Comparison of ENCODE assay signal across 22 cellular contexts in genomic region chr7:42254217-42254616, GRCh38. TPM values are rescaled to one million over a fixed set of nuclear protein-coding genes. Genes with fewer than 3 reads are reported as not detected.
DNase-seq lines count a peak whose midpoint lies in the region; ATAC-seq, FAIRE-seq and TF ChIP-seq lines count a peak whose summit lies in the region.
"Had no signal": no experiment of that assay in that cellular context is flagged by ENCODE, and none has a peak within 500 bp of the region (broad histone marks: within the 10 kb centered on the region; RNA-seq: fewer than 3 reads in every experiment).

No MANE protein-coding gene starts in this region.

- H3K9ac ChIP-seq in GM23248 (no peak overlapping the region), H1 (replicated peaks in 1 of 4; ENCODE audit: extremely low read depth in 1 of 4, low read depth in 3 of 4, low read length in 3 of 4) (no peak overlapping the region), trophoblast cell (ENCODE audit: low read length) (no peak overlapping the region)

- no TSS peak for BruUV-seq in PC-9 (replicated peaks; lab: Mats Ljungman, UMichigan)

- no peak overlapping the region for H3K18ac ChIP-seq in H1 (ENCODE audit: extremely low read depth, low read length)
- H3K18ac ChIP-seq in trophoblast cell (ENCODE audit: low read length): no peak overlapping the region

- no peak overlapping the region for H3K4me3 Mint-ChIP-seq in osteocyte (ENCODE audit: unreplicated experiment)
- no peak overlapping the region for H3K4me3 Mint-ChIP-seq in activated T-cell treated with anti-CD3 and anti-CD28 coated beads, Interleukin-2, amount 50 U/mL, for 72 hours
- H3K4me3 Mint-ChIP-seq: activated CD4-positive, alpha-beta memory T cell treated with anti-CD3 and anti-CD28 coated beads, Interleukin-2, amount 10 ng/mL, durations not matched to agents 7 days and 5 days; activated T-helper 1 cell treated with anti-CD3 and anti-CD28 coated beads, Interleukin-12 subunit alpha, Interleukin-12 subunit beta, Interleukin-2, Interleukin-4 antibody, amounts not matched to agents 30 ng/mL and 10 ng/mL and 1 ng/mL, durations not matched to agents 14 hours and 24 hours and 36 hours; central memory CD8-positive, alpha-beta T cell; IgD-negative memory B cell; naive B cell had no signal

- 69 to 72% methylated on average over 5 of the region's 5 CpGs for WGBS in GM23248 (ENCODE audit: low coverage in 1 of 2, low lambda C conversion rate in 2 of 2, missing lambda C conversion rate in 2 of 2), 2 experiments
- 95% methylated on average over 5 of the region's 5 CpGs; no CpG with 5 or more reads in 1 of the 2 experiments for WGBS in H1 (ENCODE audit: extremely low coverage in 1 of 2, insufficient coverage in 1 of 2, insufficient read length in 1 of 2, insufficient replicate concordance in 2 of 2, low coverage in 1 of 2, low lambda C conversion rate in 2 of 2, missing lambda C conversion rate in 1 of 2), 2 experiments
- WGBS in trophoblast cell (ENCODE audit: extremely low coverage, insufficient coverage, insufficient read length): no CpG with 5 or more reads among the region's 5 CpGs

- H3K36me3 Mint-ChIP-seq in osteocyte (ENCODE audit: unreplicated experiment): no peaks in the 10 kb centered on the region
- H3K36me3 Mint-ChIP-seq in activated T-cell treated with anti-CD3 and anti-CD28 coated beads, Interleukin-2, amount 50 U/mL, for 72 hours (ENCODE audit: insufficient read depth in 2 of 2): no peaks in the 10 kb centered on the region
- H3K36me3 Mint-ChIP-seq: naive B cell had no signal

- no peak overlapping the region for H3K27ac Mint-ChIP-seq in osteocyte (ENCODE audit: unreplicated experiment)
- H3K27ac Mint-ChIP-seq in activated T-cell treated with anti-CD3 and anti-CD28 coated beads, Interleukin-2, amount 50 U/mL, for 72 hours: no peak overlapping the region
- H3K27ac Mint-ChIP-seq: activated CD4-positive, alpha-beta memory T cell treated with anti-CD3 and anti-CD28 coated beads, Interleukin-2, amount 10 ng/mL, durations not matched to agents 7 days and 5 days; activated T-helper 1 cell treated with anti-CD3 and anti-CD28 coated beads, Interleukin-12 subunit alpha, Interleukin-12 subunit beta, Interleukin-2, Interleukin-4 antibody, amounts not matched to agents 30 ng/mL and 10 ng/mL and 1 ng/mL, durations not matched to agents 14 hours and 24 hours and 36 hours; IgD-negative memory B cell; naive B cell had no signal

- POLR2A ChIA-PET in H1 (lab: Charles Lee; ENCODE audit: partially characterized antibody): no interaction called here
- POLR2A ChIA-PET in PC-9 (lab: Charles Lee; ENCODE audit: unreplicated experiment): no interaction called here

- H3K56ac ChIP-seq in H1 (replicated peaks; ENCODE audit: insufficient read length, low read depth, low read length): no peak overlapping the region

- no peak overlapping the region for H4K5ac ChIP-seq in H1 (ENCODE audit: insufficient read length, low read depth, low read length)

- H3K9me3 ChIP-seq in GM23248 (ENCODE audit: low read depth) (no peaks in the 10 kb centered on the region), H1 (ENCODE audit: insufficient read depth in 2 of 2, low read depth in 1 of 2, low read length in 1 of 2) (peaks cover 6 to 9% of the 10 kb centered on the region in 2 experiments; a peak in 2 of 4 replicates), trophoblast cell (ENCODE audit: insufficient read depth, low read depth, low read length) (no peaks in the 10 kb centered on the region), PC-9 (ENCODE audit: insufficient read depth, low read depth) (no peaks in the 10 kb centered on the region)
- H3K9me3 ChIP-seq: spleen had no signal

- H3K23ac ChIP-seq in H1 (ENCODE audit: insufficient read length): no peak overlapping the region
- no peak overlapping the region for H3K23ac ChIP-seq in trophoblast cell (ENCODE audit: low read length)

- H2AFZ ChIP-seq in GM23248 (no peak overlapping the region), H1 (ENCODE audit: low read length) (no peak overlapping the region), trophoblast cell (ENCODE audit: insufficient read depth, low read length, poor library complexity) (no peak overlapping the region), PC-9 (no peak overlapping the region)

- TF ChIP-seq EP300 in H1 (IDR thresholded peaks at IDR 0.05; ENCODE audit: borderline replicate concordance in 1 of 2, low read depth in 2 of 2, low read length in 2 of 2): no peak

- no peaks in the 10 kb centered on the region for H3K36me3 ChIP-seq in GM23248 (ENCODE audit: low read depth)
- no peaks in the 10 kb centered on the region for H3K36me3 ChIP-seq in H1 (ENCODE audit: control insufficient read depth in 2 of 4, insufficient read depth in 4 of 4, low read length in 3 of 4)
- no peaks in the 10 kb centered on the region for H3K36me3 ChIP-seq in trophoblast cell (ENCODE audit: control insufficient read depth in 1 of 2, insufficient read depth in 2 of 2, low read length in 2 of 2)
- H3K36me3 ChIP-seq in PC-9 (ENCODE audit: low read depth): no peaks in the 10 kb centered on the region
- H3K36me3 ChIP-seq: spleen had no signal

- H4K20me1 ChIP-seq in GM23248 (ENCODE audit: insufficient read depth) (no peaks in the 10 kb centered on the region), H1 (replicated peaks in 1 of 2; ENCODE audit: control insufficient read depth in 1 of 2, insufficient read depth in 2 of 2, low read length in 2 of 2) (no peaks in the 10 kb centered on the region), PC-9 (ENCODE audit: insufficient read depth) (no peaks in the 10 kb centered on the region)

- H2BK15ac ChIP-seq in H1 (ENCODE audit: low read length): no peak overlapping the region

- in situ Hi-C loops in GM23248 (cut with MboI): no loop called here

- peaks cover 20% of the 10 kb centered on the region for H3K27me3 Mint-ChIP-seq in osteocyte (ENCODE audit: unreplicated experiment)
- peaks cover 6% of the 10 kb centered on the region for H3K27me3 Mint-ChIP-seq in activated T-cell treated with anti-CD3 and anti-CD28 coated beads, Interleukin-2, amount 50 U/mL, for 72 hours (ENCODE audit: low read depth)
- H3K27me3 Mint-ChIP-seq: activated CD4-positive, alpha-beta memory T cell treated with anti-CD3 and anti-CD28 coated beads, Interleukin-2, amount 10 ng/mL, durations not matched to agents 7 days and 5 days; central memory CD8-positive, alpha-beta T cell had no signal

- no peak overlapping the region for H4K12ac ChIP-seq in trophoblast cell (ENCODE audit: low read depth, low read length)

- H3F3A ChIP-seq in GM23248 (ENCODE audit: insufficient read depth) (peaks cover 22% of the 10 kb centered on the region), PC-9 (ENCODE audit: insufficient read depth, low read depth) (no peaks in the 10 kb centered on the region)

- H2BK12ac ChIP-seq in H1 (ENCODE audit: low read depth, low read length): no peak overlapping the region
- H2BK12ac ChIP-seq in trophoblast cell (ENCODE audit: low read length): no peak overlapping the region

- no peak for FAIRE-seq in H1 (lab: Jason Lieb, UNC)

- H3K79me1 ChIP-seq in H1 (ENCODE audit: low read depth, low read length): no peaks in the 10 kb centered on the region
- no peaks in the 10 kb centered on the region for H3K79me1 ChIP-seq in trophoblast cell (ENCODE audit: low read length)

- intact Hi-C loops in PC-9 (cut with micrococcal nuclease; ENCODE audit: unreplicated experiment): no loop called here

- H3K4me1 ChIP-seq in GM23248 (ENCODE audit: insufficient read depth): peaks cover 7% of the 10 kb centered on the region; the same call in 1 of the 2 replicates
- H3K4me1 ChIP-seq in H1 (replicated peaks in 1 of 4; ENCODE audit: control insufficient read depth in 3 of 4, insufficient read depth in 4 of 4, low read length in 3 of 4): no peaks in the 10 kb centered on the region
- no peaks in the 10 kb centered on the region for H3K4me1 ChIP-seq in trophoblast cell (ENCODE audit: control insufficient read depth in 1 of 2, insufficient read depth in 2 of 2, low read length in 2 of 2)
- H3K4me1 ChIP-seq in PC-9 (replicated peaks; ENCODE audit: insufficient read depth): no peaks in the 10 kb centered on the region
- H3K4me1 ChIP-seq: spleen had no signal

- H3K4me3 ChIP-seq in GM23248 (no peak overlapping the region), H1 (ENCODE audit: extremely low read depth in 1 of 4, insufficient read depth in 2 of 4, low read depth in 3 of 4, low read length in 4 of 4) (no peak overlapping the region), trophoblast cell (ENCODE audit: low read depth, low read length) (no peak overlapping the region), PC-9 (no peak overlapping the region)
- H3K4me3 ChIP-seq: lung, spleen had no signal

- no peak for ATAC-seq in GM21529 (IDR thresholded peaks at IDR 0.05; ENCODE audit: unreplicated experiment)
- no peak for ATAC-seq in activated T-cell treated with anti-CD3 and anti-CD28 coated beads, Interleukin-2, amount 50 U/mL, for 72 hours (replicated peaks in 1 of 2)

- no peak for TF ChIP-seq POLR2A in H1 (IDR thresholded peaks at IDR 0.05; ENCODE audit: control extremely low read depth in 1 of 2, low read depth in 2 of 2, low read length in 2 of 2)

- H4K8ac ChIP-seq in H1 (ENCODE audit: extremely low read depth, insufficient read depth, low read length) (no peak overlapping the region), trophoblast cell (ENCODE audit: low read depth, low read length) (no peak overlapping the region)

- H2BK5ac ChIP-seq in H1 (ENCODE audit: low read depth, low read length) (no peak overlapping the region), trophoblast cell (ENCODE audit: low read depth, low read length, poor library complexity) (no peak overlapping the region)

- no peak overlapping the region for H3K4ac ChIP-seq in H1 (replicated peaks; ENCODE audit: insufficient read length, low read depth, low read length)
- H3K4ac ChIP-seq in trophoblast cell (ENCODE audit: low read depth, low read length): no peak overlapping the region

- CTCF ChIA-PET in H1 (lab: Charles Lee; ENCODE audit: partially characterized antibody) (no interaction called here), PC-9 (lab: Charles Lee) (no interaction called here)

- TF ChIP-seq RAD21 in H1 (IDR thresholded peaks at IDR 0.05 in 1 of 2, conservative IDR thresholded peaks at IDR 0.05 in 1 of 2; ENCODE audit: low read depth in 2 of 2, low read length in 2 of 2): no peak

- no peaks in the 10 kb centered on the region for H3K79me2 ChIP-seq in GM23248 (ENCODE audit: insufficient read depth)
- no peaks in the 10 kb centered on the region for H3K79me2 ChIP-seq in H1 (ENCODE audit: control insufficient read depth in 1 of 2, insufficient read depth in 2 of 2, low read length in 2 of 2)
- H3K79me2 ChIP-seq in trophoblast cell (ENCODE audit: control insufficient read depth, insufficient read depth, low read length, poor library complexity): no peaks in the 10 kb centered on the region
- H3K79me2 ChIP-seq in PC-9 (ENCODE audit: low read depth): no peaks in the 10 kb centered on the region

- H3K27me3 ChIP-seq in GM23248 (replicated peaks; ENCODE audit: insufficient read depth): no peaks in the 10 kb centered on the region
- H3K27me3 ChIP-seq in H1 (replicated peaks in 1 of 4; ENCODE audit: control insufficient read depth in 3 of 4, extremely low read depth in 1 of 4, insufficient read depth in 3 of 4, low read length in 3 of 4): no peaks in the 10 kb centered on the region
- H3K27me3 ChIP-seq in trophoblast cell (ENCODE audit: insufficient read depth, low read length): no peaks in the 10 kb centered on the region
- H3K27me3 ChIP-seq in PC-9 (ENCODE audit: insufficient read depth, low read depth): peaks cover 15% of the 10 kb centered on the region
- H3K27me3 ChIP-seq: spleen had no signal

- H3K27ac ChIP-seq in GM23248 (peak overlapping the region; percentile 46; the same call in 1 of the 2 replicates), H1 (ENCODE audit: low read depth, low read length) (no peak overlapping the region), trophoblast cell (ENCODE audit: low read depth, low read length) (no peak overlapping the region), PC-9 (no peak overlapping the region)
- H3K27ac ChIP-seq: spleen had no signal

- no peak overlapping the region for H2AK5ac ChIP-seq in H1 (ENCODE audit: low read depth, low read length)
- H2AK5ac ChIP-seq in trophoblast cell (ENCODE audit: low read length): no peak overlapping the region

- H3K9me3 Mint-ChIP-seq in osteocyte (ENCODE audit: unreplicated experiment): peaks cover 8% of the 10 kb centered on the region
- H3K9me3 Mint-ChIP-seq in activated T-cell treated with anti-CD3 and anti-CD28 coated beads, Interleukin-2, amount 50 U/mL, for 72 hours: peaks cover 2 to 3% of the 10 kb centered on the region in 2 donors
- H3K9me3 Mint-ChIP-seq: activated CD4-positive, alpha-beta memory T cell treated with anti-CD3 and anti-CD28 coated beads, Interleukin-2, amount 10 ng/mL, durations not matched to agents 7 days and 5 days had no signal

- H2BK20ac ChIP-seq in H1 (ENCODE audit: low read length): no peak overlapping the region

- H3K23me2 ChIP-seq in H1 (ENCODE audit: low read depth, low read length): no peaks in the 10 kb centered on the region

- H3K14ac ChIP-seq in H1 (ENCODE audit: insufficient read length) (no peak overlapping the region), trophoblast cell (ENCODE audit: low read length) (no peak overlapping the region)

- H3K9me2 ChIP-seq in GM23248 (ENCODE audit: insufficient read depth) (no peaks in the 10 kb centered on the region), PC-9 (ENCODE audit: insufficient read depth) (no peaks in the 10 kb centered on the region)

- H3K4me1 Mint-ChIP-seq in osteocyte (ENCODE audit: unreplicated experiment): no peaks in the 10 kb centered on the region
- no peaks in the 10 kb centered on the region for H3K4me1 Mint-ChIP-seq in activated T-cell treated with anti-CD3 and anti-CD28 coated beads, Interleukin-2, amount 50 U/mL, for 72 hours (ENCODE audit: low read depth)
- H3K4me1 Mint-ChIP-seq: activated CD4-positive, alpha-beta memory T cell treated with anti-CD3 and anti-CD28 coated beads, Interleukin-2, amount 10 ng/mL, durations not matched to agents 7 days and 5 days; central memory CD8-positive, alpha-beta T cell; IgD-negative memory B cell had no signal

- H3K4me2 ChIP-seq in GM23248 (ENCODE audit: unreplicated experiment) (no peak overlapping the region), H1 (ENCODE audit: insufficient read depth in 1 of 2, low read depth in 2 of 2, low read length in 2 of 2) (no peak overlapping the region), trophoblast cell (ENCODE audit: low read length) (no peak overlapping the region), PC-9 (no peak overlapping the region)

- H4K91ac ChIP-seq in H1 (replicated peaks; ENCODE audit: insufficient read length, low read length): no peak overlapping the region
- no peak overlapping the region for H4K91ac ChIP-seq in trophoblast cell (ENCODE audit: low read depth, low read length)

- TF ChIP-seq CTCF in H1 (IDR thresholded peaks at IDR 0.05; ENCODE audit: control extremely low read depth in 1 of 3, insufficient read depth in 1 of 3, low read depth in 1 of 3, low read length in 3 of 3) (no peak), PC-9 (conservative IDR thresholded peaks at IDR 0.05) (no peak), osteocyte (IDR thresholded peaks at IDR 0.05) (no peak)

- DNase-seq in GM23248: peak; percentile 92
- peak; percentile 66 for DNase-seq in NOMO-1 treated with DMSO at 0.1 percent for 48 hours (lab: John Stamatoyannopoulos, UW; ENCODE audit: unreplicated experiment)
- no peak for DNase-seq in H1 (ENCODE audit: low read depth in 1 of 2, low spot score in 2 of 2)
- peak; percentile 92 to 95 for DNase-seq in trophoblast cell
- no peak for DNase-seq in PC-9
- no peak for DNase-seq in osteocyte (ENCODE audit: extremely low spot score, unreplicated experiment)
- no peak for DNase-seq in activated T-cell treated with anti-CD3 and anti-CD28 coated beads, Interleukin-2, amount 50 U/mL, for 72 hours
- DNase-seq: activated CD4-positive, alpha-beta memory T cell treated with anti-CD3 and anti-CD28 coated beads, Interleukin-2, amount 10 ng/mL, durations not matched to agents 7 days and 5 days; AML-193; COR-L47; effector memory CD4-positive, alpha-beta T cell; naive B cell; NCI-H1092 treated with DMSO at 0.1 percent for 48 hours; NCI-H2081 treated with DMSO at 0.1 percent for 48 hours; NCI-H748 treated with DMSO at 0.1 percent for 48 hours; RPMI8226; spleen had no signal

- H2BK120ac ChIP-seq in H1 (replicated peaks; ENCODE audit: low read depth, low read length): no peak overlapping the region
- no peak overlapping the region for H2BK120ac ChIP-seq in trophoblast cell (ENCODE audit: insufficient read depth, low read length, poor library complexity)

RNA-seq across cellular contexts. Expression of gene GLI3, which starts 17.2 kb away (rescaled TPM):
- 2.0 and 4.0 TPM in 2 replicates for total RNA-seq in GM23248 (2014; rRNA removed; shearing (Covaris generic))
- 3.7 and 5.2 TPM in 2 replicates for polyA plus RNA-seq in GM23248 (2016; fragmentation: Nextera tagmentation; extraction: Ambion mirVana)
- total RNA-seq in H1 (2021; fragmentation: NEBNext Ultra II Directional; extraction: Animal tissue kit (Norgen Biotek cat#: 25700)): 31.1 and 35.4 TPM in 2 replicates
- polyA plus RNA-seq in H1 (2011; rRNA removed): 8.0 and 10.6 TPM in 2 replicates
- polyA plus RNA-seq in H1 (2011; cell fraction: cytosol; rRNA removed): 6.6 TPM
- polyA plus RNA-seq in H1 (2011; cell fraction: nucleus; rRNA removed): 14.8 TPM
- polyA plus RNA-seq in H1 (2012, experiment 1 of 2): 11.4 to 18.7 TPM (median 12.7 TPM) in 4 replicates
- polyA plus RNA-seq in H1 (2012, experiment 2 of 2): 3.0 TPM
- 7.5 TPM for polyA plus RNA-seq in H1 (2013, experiment 1 of 2)
- polyA plus RNA-seq in H1 (2013, experiment 2 of 2): 8.6 TPM
- polyA minus RNA-seq in H1 (2011; rRNA and poly(A)+ RNA removed): 29.8 and 32.1 TPM in 2 replicates
- polyA minus RNA-seq in H1 (2011; cell fraction: cytosol; rRNA and poly(A)+ RNA removed): 16.4 TPM
- 27.0 TPM for polyA minus RNA-seq in H1 (2011; cell fraction: nucleus; rRNA and poly(A)+ RNA removed)
- 11.7 and 12.8 TPM in 2 replicates for polyA plus RNA-seq in trophoblast cell (2013)
- not detected in 2 replicates for total RNA-seq in PC-9 (2021)
- 57.0 and 57.9 TPM in 2 replicates for total RNA-seq in osteocyte
- total RNA-seq in activated T-cell treated with anti-CD3 and anti-CD28 coated beads, Interleukin-2, amount 50 U/mL, for 72 hours: under 1 TPM; 0.29 to 0.51 TPM
- total RNA-seq: activated CD4-positive, alpha-beta memory T cell treated with anti-CD3 and anti-CD28 coated beads, Interleukin-2, amount 10 ng/mL, durations not matched to agents 7 days and 5 days; activated T-helper 1 cell treated with anti-CD3 and anti-CD28 coated beads, Interleukin-12 subunit alpha, Interleukin-12 subunit beta, Interleukin-2, Interleukin-4 antibody, amounts not matched to agents 30 ng/mL and 10 ng/mL and 1 ng/mL, durations not matched to agents 14 hours and 24 hours and 36 hours had no signal
- polyA plus RNA-seq: IgD-negative memory B cell had no signal

Comparison
In these comparisons a context has a peak if more than half of its experiments do, and no peak if none do; other contexts are left out.
1. DNase-seq: peak in GM23248 (single experiment), NOMO-1 treated with DMSO at 0.1 percent for 48 hours (single experiment) and trophoblast cell (2 of 2); none in H1 (0 of 2), PC-9 (0 of 2), osteocyte (single experiment) and activated T-cell treated with anti-CD3 and anti-CD28 coated beads, Interleukin-2, amount 50 U/mL, for 72 hours (0 of 2).